1 cellular context compared by ENCODE assay signal in the genomic region with DNA sequence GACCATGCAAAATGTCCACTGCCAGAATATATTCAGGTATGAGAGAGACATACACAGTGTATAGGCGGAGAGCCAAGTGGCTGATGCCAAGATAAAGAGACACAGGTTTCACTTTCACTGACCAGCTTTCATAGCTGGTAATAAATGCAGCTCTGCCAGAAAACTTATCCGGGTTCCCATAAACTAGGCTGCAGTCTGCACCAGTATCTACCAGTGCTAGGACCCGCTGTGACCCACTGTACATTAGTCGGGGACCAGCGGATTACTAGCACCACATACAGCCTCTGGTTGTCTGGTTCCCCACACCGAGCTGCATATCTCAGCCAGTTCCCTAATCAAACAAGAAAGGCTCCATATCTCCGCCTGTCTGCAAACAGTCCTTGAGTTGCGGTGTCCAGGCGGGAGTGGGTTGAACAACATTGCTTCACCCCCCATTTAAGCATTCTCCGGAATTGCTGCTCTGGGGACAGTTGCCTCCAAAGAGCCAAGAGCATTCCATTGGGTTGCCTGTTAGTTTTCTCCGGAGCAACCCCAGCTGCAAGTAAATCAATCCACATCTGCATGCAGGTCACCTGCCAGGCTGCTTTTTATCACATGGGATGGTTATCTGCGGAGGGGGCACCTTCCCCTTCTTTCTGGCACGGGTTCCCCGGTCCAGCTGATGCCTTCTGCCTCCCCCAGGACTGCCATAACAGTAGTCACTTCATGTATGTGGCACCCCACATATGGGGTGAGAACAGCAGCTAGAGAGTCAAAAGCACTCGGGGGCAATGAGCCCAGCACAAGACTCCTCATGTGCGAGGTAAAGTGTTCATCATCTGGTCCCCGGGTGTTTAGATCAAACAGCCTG.
TF ChIP-seq lines count a peak whose summit lies in the region.

No MANE protein-coding gene starts in this region.

TF ChIP-seq in HepG2, 621 proteins besides CTCF, POLR2A, EP300 and RAD21 (continued from another document and continues in another):
- TF ChIP-seq, protein P1, sequence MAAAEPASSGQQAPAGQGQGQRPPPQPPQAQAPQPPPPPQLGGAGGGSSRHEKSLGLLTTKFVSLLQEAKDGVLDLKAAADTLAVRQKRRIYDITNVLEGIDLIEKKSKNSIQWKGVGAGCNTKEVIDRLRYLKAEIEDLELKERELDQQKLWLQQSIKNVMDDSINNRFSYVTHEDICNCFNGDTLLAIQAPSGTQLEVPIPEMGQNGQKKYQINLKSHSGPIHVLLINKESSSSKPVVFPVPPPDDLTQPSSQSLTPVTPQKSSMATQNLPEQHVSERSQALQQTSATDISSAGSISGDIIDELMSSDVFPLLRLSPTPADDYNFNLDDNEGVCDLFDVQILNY (CRISPR knock-in tag; conservative IDR thresholded peaks at IDR 0.05), result no peak
- TF ChIP-seq, protein P2, sequence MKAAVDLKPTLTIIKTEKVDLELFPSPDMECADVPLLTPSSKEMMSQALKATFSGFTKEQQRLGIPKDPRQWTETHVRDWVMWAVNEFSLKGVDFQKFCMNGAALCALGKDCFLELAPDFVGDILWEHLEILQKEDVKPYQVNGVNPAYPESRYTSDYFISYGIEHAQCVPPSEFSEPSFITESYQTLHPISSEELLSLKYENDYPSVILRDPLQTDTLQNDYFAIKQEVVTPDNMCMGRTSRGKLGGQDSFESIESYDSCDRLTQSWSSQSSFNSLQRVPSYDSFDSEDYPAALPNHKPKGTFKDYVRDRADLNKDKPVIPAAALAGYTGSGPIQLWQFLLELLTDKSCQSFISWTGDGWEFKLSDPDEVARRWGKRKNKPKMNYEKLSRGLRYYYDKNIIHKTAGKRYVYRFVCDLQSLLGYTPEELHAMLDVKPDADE (CRISPR knock-in tag; IDR thresholded peaks at IDR 0.05), result no peak
- TF ChIP-seq, protein P3, sequence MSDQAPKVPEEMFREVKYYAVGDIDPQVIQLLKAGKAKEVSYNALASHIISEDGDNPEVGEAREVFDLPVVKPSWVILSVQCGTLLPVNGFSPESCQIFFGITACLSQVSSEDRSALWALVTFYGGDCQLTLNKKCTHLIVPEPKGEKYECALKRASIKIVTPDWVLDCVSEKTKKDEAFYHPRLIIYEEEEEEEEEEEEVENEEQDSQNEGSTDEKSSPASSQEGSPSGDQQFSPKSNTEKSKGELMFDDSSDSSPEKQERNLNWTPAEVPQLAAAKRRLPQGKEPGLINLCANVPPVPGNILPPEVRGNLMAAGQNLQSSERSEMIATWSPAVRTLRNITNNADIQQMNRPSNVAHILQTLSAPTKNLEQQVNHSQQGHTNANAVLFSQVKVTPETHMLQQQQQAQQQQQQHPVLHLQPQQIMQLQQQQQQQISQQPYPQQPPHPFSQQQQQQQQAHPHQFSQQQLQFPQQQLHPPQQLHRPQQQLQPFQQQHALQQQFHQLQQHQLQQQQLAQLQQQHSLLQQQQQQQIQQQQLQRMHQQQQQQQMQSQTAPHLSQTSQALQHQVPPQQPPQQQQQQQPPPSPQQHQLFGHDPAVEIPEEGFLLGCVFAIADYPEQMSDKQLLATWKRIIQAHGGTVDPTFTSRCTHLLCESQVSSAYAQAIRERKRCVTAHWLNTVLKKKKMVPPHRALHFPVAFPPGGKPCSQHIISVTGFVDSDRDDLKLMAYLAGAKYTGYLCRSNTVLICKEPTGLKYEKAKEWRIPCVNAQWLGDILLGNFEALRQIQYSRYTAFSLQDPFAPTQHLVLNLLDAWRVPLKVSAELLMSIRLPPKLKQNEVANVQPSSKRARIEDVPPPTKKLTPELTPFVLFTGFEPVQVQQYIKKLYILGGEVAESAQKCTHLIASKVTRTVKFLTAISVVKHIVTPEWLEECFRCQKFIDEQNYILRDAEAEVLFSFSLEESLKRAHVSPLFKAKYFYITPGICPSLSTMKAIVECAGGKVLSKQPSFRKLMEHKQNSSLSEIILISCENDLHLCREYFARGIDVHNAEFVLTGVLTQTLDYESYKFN (CRISPR knock-in tag; conservative IDR thresholded peaks at IDR 0.05), result peak; percentile 82
- no peak for TF ChIP-seq ZNF253 (CRISPR knock-in tag; IDR thresholded peaks at IDR 0.05; ENCODE audit: borderline replicate concordance)
- TF ChIP-seq, protein P4, sequence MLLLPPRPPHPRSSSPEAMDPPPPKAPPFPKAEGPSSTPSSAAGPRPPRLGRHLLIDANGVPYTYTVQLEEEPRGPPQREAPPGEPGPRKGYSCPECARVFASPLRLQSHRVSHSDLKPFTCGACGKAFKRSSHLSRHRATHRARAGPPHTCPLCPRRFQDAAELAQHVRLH (CRISPR knock-in tag; IDR thresholded peaks at IDR 0.05; ENCODE audit: borderline replicate concordance, low read depth), result peak; percentile 88; the same call in 1 of the 2 replicates
- TF ChIP-seq KDM3A (CRISPR knock-in tag; IDR thresholded peaks at IDR 0.05; ENCODE audit: low read depth), result 0 out of 2 replicates have a peak, but pooled peaks have one; percentile 60
- no peak for TF ChIP-seq CBX2 (IDR thresholded peaks at IDR 0.05; ENCODE audit: low read depth, low read length)
- TF ChIP-seq CBX2 (CRISPR knock-in tag; IDR thresholded peaks at IDR 0.05; ENCODE audit: low read depth), result no peak
- TF ChIP-seq GABPB1 (CRISPR knock-in tag; IDR thresholded peaks at IDR 0.05), result peak; percentile 31; the same call in 1 of the 2 replicates
- TF ChIP-seq RNF2 (conservative IDR thresholded peaks at IDR 0.05; ENCODE audit: low read depth), result no peak
- no peak for TF ChIP-seq KDM5A (IDR thresholded peaks at IDR 0.05; ENCODE audit: borderline replicate concordance, low read length)
- no peak; the same call in 1 of the 2 replicates for TF ChIP-seq ZNF703 (CRISPR knock-in tag; IDR thresholded peaks at IDR 0.05; ENCODE audit: borderline replicate concordance)
- TF ChIP-seq POLR2G (IDR thresholded peaks at IDR 0.05; ENCODE audit: low read depth, low read length), result no peak
- TF ChIP-seq PHF8 (CRISPR knock-in tag; IDR thresholded peaks at IDR 0.05), result peak; percentile 43
- TF ChIP-seq KLF15 (CRISPR knock-in tag; IDR thresholded peaks at IDR 0.05; ENCODE audit: borderline replicate concordance), result no peak
- no peak for TF ChIP-seq ZBTB7A (CRISPR knock-in tag; IDR thresholded peaks at IDR 0.05)
- no peak for TF ChIP-seq NRL (CRISPR knock-in tag; IDR thresholded peaks at IDR 0.05; ENCODE audit: borderline replicate concordance)
- no peak for TF ChIP-seq SRSF4 (IDR thresholded peaks at IDR 0.05; ENCODE audit: low read depth, low read length, poor library complexity, severe bottlenecking)
- no peak for TF ChIP-seq ZSCAN22 (CRISPR knock-in tag; IDR thresholded peaks at IDR 0.05)
- TF ChIP-seq ETV5 (CRISPR knock-in tag; IDR thresholded peaks at IDR 0.05; ENCODE audit: borderline replicate concordance), result peak; percentile 75; the same call in 1 of the 2 replicates
- TF ChIP-seq, protein P5, sequence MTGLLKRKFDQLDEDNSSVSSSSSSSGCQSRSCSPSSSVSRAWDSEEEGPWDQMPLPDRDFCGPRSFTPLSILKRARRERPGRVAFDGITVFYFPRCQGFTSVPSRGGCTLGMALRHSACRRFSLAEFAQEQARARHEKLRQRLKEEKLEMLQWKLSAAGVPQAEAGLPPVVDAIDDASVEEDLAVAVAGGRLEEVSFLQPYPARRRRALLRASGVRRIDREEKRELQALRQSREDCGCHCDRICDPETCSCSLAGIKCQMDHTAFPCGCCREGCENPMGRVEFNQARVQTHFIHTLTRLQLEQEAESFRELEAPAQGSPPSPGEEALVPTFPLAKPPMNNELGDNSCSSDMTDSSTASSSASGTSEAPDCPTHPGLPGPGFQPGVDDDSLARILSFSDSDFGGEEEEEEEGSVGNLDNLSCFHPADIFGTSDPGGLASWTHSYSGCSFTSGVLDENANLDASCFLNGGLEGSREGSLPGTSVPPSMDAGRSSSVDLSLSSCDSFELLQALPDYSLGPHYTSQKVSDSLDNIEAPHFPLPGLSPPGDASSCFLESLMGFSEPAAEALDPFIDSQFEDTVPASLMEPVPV (CRISPR knock-in tag; IDR thresholded peaks at IDR 0.05), result peak; percentile 68; the same call in 1 of the 2 replicates
- TF ChIP-seq, protein P6, sequence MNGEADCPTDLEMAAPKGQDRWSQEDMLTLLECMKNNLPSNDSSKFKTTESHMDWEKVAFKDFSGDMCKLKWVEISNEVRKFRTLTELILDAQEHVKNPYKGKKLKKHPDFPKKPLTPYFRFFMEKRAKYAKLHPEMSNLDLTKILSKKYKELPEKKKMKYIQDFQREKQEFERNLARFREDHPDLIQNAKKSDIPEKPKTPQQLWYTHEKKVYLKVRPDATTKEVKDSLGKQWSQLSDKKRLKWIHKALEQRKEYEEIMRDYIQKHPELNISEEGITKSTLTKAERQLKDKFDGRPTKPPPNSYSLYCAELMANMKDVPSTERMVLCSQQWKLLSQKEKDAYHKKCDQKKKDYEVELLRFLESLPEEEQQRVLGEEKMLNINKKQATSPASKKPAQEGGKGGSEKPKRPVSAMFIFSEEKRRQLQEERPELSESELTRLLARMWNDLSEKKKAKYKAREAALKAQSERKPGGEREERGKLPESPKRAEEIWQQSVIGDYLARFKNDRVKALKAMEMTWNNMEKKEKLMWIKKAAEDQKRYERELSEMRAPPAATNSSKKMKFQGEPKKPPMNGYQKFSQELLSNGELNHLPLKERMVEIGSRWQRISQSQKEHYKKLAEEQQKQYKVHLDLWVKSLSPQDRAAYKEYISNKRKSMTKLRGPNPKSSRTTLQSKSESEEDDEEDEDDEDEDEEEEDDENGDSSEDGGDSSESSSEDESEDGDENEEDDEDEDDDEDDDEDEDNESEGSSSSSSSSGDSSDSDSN (CRISPR knock-in tag; IDR thresholded peaks at IDR 0.05), result peak; percentile 65
- TF ChIP-seq, protein P7, sequence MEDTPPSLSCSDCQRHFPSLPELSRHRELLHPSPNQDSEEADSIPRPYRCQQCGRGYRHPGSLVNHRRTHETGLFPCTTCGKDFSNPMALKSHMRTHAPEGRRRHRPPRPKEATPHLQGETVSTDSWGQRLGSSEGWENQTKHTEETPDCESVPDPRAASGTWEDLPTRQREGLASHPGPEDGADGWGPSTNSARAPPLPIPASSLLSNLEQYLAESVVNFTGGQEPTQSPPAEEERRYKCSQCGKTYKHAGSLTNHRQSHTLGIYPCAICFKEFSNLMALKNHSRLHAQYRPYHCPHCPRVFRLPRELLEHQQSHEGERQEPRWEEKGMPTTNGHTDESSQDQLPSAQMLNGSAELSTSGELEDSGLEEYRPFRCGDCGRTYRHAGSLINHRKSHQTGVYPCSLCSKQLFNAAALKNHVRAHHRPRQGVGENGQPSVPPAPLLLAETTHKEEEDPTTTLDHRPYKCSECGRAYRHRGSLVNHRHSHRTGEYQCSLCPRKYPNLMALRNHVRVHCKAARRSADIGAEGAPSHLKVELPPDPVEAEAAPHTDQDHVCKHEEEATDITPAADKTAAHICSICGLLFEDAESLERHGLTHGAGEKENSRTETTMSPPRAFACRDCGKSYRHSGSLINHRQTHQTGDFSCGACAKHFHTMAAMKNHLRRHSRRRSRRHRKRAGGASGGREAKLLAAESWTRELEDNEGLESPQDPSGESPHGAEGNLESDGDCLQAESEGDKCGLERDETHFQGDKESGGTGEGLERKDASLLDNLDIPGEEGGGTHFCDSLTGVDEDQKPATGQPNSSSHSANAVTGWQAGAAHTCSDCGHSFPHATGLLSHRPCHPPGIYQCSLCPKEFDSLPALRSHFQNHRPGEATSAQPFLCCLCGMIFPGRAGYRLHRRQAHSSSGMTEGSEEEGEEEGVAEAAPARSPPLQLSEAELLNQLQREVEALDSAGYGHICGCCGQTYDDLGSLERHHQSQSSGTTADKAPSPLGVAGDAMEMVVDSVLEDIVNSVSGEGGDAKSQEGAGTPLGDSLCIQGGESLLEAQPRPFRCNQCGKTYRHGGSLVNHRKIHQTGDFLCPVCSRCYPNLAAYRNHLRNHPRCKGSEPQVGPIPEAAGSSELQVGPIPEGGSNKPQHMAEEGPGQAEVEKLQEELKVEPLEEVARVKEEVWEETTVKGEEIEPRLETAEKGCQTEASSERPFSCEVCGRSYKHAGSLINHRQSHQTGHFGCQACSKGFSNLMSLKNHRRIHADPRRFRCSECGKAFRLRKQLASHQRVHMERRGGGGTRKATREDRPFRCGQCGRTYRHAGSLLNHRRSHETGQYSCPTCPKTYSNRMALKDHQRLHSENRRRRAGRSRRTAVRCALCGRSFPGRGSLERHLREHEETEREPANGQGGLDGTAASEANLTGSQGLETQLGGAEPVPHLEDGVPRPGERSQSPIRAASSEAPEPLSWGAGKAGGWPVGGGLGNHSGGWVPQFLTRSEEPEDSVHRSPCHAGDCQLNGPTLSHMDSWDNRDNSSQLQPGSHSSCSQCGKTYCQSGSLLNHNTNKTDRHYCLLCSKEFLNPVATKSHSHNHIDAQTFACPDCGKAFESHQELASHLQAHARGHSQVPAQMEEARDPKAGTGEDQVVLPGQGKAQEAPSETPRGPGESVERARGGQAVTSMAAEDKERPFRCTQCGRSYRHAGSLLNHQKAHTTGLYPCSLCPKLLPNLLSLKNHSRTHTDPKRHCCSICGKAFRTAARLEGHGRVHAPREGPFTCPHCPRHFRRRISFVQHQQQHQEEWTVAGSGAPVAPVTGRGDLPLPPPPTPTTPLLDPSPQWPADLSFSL (CRISPR knock-in tag; IDR thresholded peaks at IDR 0.05), result no peak; the same call in 1 of the 2 replicates
- no peak for TF ChIP-seq ZNF619 (CRISPR knock-in tag; IDR thresholded peaks at IDR 0.05)
- peak; percentile 69; the same call in 1 of the 2 replicates for TF ChIP-seq CREM (IDR thresholded peaks at IDR 0.05)
- TF ChIP-seq CREM (CRISPR knock-in tag; IDR thresholded peaks at IDR 0.05), result no peak
- peak; percentile 75 for TF ChIP-seq RXRB (CRISPR knock-in tag; IDR thresholded peaks at IDR 0.05; ENCODE audit: borderline replicate concordance)
- TF ChIP-seq ZNF644 (CRISPR knock-in tag; IDR thresholded peaks at IDR 0.05; ENCODE audit: low read depth), result peak; percentile 82
- 0 out of 2 replicates have a peak, but pooled peaks have one; percentile 55 for TF ChIP-seq MEIS1 (CRISPR knock-in tag; IDR thresholded peaks at IDR 0.05; ENCODE audit: borderline replicate concordance)
- no peak for TF ChIP-seq THYN1 (CRISPR knock-in tag; IDR thresholded peaks at IDR 0.05; ENCODE audit: borderline replicate concordance, low read depth)
- no peak for TF ChIP-seq ZNF777 (CRISPR knock-in tag; IDR thresholded peaks at IDR 0.05)
- TF ChIP-seq SMAD1 (CRISPR knock-in tag; IDR thresholded peaks at IDR 0.05; ENCODE audit: borderline replicate concordance, low read depth), result no peak
- no peak; the same call in 1 of the 2 replicates for TF ChIP-seq ZNF564 (CRISPR knock-in tag; IDR thresholded peaks at IDR 0.05)
- TF ChIP-seq, protein P8, sequence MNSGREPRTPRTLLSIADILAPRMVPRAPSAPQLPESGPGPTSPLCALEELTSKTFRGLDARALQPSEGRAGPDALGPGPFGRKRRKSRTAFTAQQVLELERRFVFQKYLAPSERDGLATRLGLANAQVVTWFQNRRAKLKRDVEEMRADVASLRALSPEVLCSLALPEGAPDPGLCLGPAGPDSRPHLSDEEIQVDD (CRISPR knock-in tag; IDR thresholded peaks at IDR 0.05; ENCODE audit: borderline replicate concordance), result no peak
- peak; percentile 99 for TF ChIP-seq SP5 (CRISPR knock-in tag; IDR thresholded peaks at IDR 0.05; ENCODE audit: borderline replicate concordance, low read depth)
- TF ChIP-seq EHMT2 (IDR thresholded peaks at IDR 0.05; ENCODE audit: borderline replicate concordance, low read depth, low read length), result no peak
- peak; percentile 14; the same call in 1 of the 2 replicates for TF ChIP-seq ESRRA (CRISPR knock-in tag; IDR thresholded peaks at IDR 0.05; ENCODE audit: low read depth)
- TF ChIP-seq TAF1 (CRISPR knock-in tag; IDR thresholded peaks at IDR 0.05), result peak; percentile 52; the same call in 1 of the 2 replicates
- TF ChIP-seq ZBTB21 (CRISPR knock-in tag; IDR thresholded peaks at IDR 0.05), result 0 out of 2 replicates have a peak, but pooled peaks have one; percentile 31
- TF ChIP-seq ZNF205 (CRISPR knock-in tag; IDR thresholded peaks at IDR 0.05), result peak; percentile 62; the same call in 1 of the 2 replicates
- TF ChIP-seq RAD51 (IDR thresholded peaks at IDR 0.05; ENCODE audit: borderline replicate concordance), result no peak
